Comparison of ENCODE assay signal across 2 cellular contexts in genomic region chr7:74181821-74182220, GRCh38.
TF ChIP-seq lines count a peak whose summit lies in the region.

No MANE protein-coding gene starts in this region.

TF ChIP-seq in HCT116, 20 proteins besides CTCF, POLR2A, EP300 and RAD21:
- TF ChIP-seq ZNF274 (IDR thresholded peaks at IDR 0.05; ENCODE audit: low read depth, low read length) (no peak), FOSL1 (IDR thresholded peaks at IDR 0.05; ENCODE audit: low read depth) (no peak), SRF (IDR thresholded peaks at IDR 0.05; ENCODE audit: low read depth) (no peak), YY1 (IDR thresholded peaks at IDR 0.05; ENCODE audit: extremely low read depth, insufficient replicate concordance, low read depth, low read length) (no peak), EGR1 (IDR thresholded peaks at IDR 0.05; ENCODE audit: low read depth) (no peak), ATF3 (IDR thresholded peaks at IDR 0.05) (no peak), EZH2 (IDR thresholded peaks at IDR 0.05) (no peak), REST (IDR thresholded peaks at IDR 0.05; ENCODE audit: low read depth) (no peak)

TF ChIP-seq in WTC11, 78 proteins besides CTCF, POLR2A, EP300 and RAD21:
- no peak for TF ChIP-seq SMAD3 (CRISPR knock-in tag; IDR thresholded peaks at IDR 0.05; ENCODE audit: borderline replicate concordance)
- no peak for TF ChIP-seq CDX4 (CRISPR knock-in tag; IDR thresholded peaks at IDR 0.05; ENCODE audit: borderline replicate concordance)
- TF ChIP-seq ZNF317 (CRISPR knock-in tag; IDR thresholded peaks at IDR 0.05; ENCODE audit: borderline replicate concordance, low read depth), result no peak
